ENCODE assay signal across 22 cellular contexts in the genomic region with DNA sequence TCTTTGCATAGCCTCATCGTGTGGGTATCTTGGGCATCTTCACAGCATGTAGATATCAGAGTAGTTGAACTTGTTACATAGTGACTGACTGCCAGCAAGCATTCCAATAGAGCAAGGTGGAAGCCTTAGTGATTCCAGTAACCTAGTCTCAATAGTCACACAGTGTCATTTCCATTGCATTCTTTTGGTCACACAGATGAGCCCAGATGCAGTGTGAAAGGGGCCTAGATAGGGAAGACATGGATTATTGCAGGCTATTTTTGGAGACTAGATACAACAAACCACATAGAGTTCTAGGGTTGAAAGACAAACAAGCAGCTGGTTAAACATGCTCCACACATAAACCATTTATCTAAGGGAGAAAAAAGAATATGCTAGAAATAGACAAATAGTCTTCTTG.
A peak's percentile ranks its signal among the peaks of the same experiment; 100 is the strongest.
DNase-seq lines count a peak whose midpoint lies in the region; ATAC-seq and TF ChIP-seq lines count a peak whose summit lies in the region.
"Had no signal": no experiment of that assay in that cellular context is flagged by ENCODE, and none has a peak within 500 bp of the region (broad histone marks: within the 10 kb centered on the region; RNA-seq: fewer than 3 reads in every experiment).

No MANE protein-coding gene starts in this region.

- H3K9me3 ChIP-seq in Caco-2: no peaks in the 10 kb centered on the region
- H3K9me3 ChIP-seq: Peyer's patch had no signal

- H3K27ac ChIP-seq in mesendoderm (ENCODE audit: low read depth, low read length): no peak overlapping the region
- H3K27ac ChIP-seq: 22Rv1; BLaER1 treated with 17β-estradiol and CSF1 and Interleukin-3, amounts not matched to agents 10 nM and 100 nM; Peyer's patch had no signal

- no peak for ATAC-seq in HG03432 (IDR thresholded peaks at IDR 0.05; ENCODE audit: unreplicated experiment)

- DNase-seq in NCI-H345 (lab: John Stamatoyannopoulos, UW) (peak; percentile 27), NCI-H345 treated with DMSO at 0.1 percent for 48 hours (lab: John Stamatoyannopoulos, UW; ENCODE audit: unreplicated experiment) (no peak), NCI-H526 treated with DMSO at 0.1 percent for 48 hours (lab: John Stamatoyannopoulos, UW) (peak; percentile 81), mesendoderm (peak; percentile 21), Caco-2 (no peak), GM10248 (ENCODE audit: extremely low spot score) (no peak), activated T-cell treated with anti-CD3 and anti-CD28 coated beads for 4 hours (no peak)
- DNase-seq: ACHN; Calu3; CD4-positive, alpha-beta memory T cell; DMS153; GDM1; KBM-7; NCI-H1092; NCI-H1436; NCI-H2029; NCI-H226; NCI-H524 treated with DMSO at 0.1 percent for 48 hours; Peyer's patch had no signal

- POLR2A ChIA-PET in Caco-2 (lab: Charles Lee): no interaction called here
- POLR2A ChIA-PET in GM10248 (lab: Yijun Ruan, JAX): no interaction called here

- H2BK15ac ChIP-seq in mesendoderm (replicated peaks; ENCODE audit: low read depth): no peak overlapping the region

- H2BK5ac ChIP-seq in mesendoderm (ENCODE audit: low read length): no peak overlapping the region

- H3K4me2 ChIP-seq in mesendoderm (ENCODE audit: low read length): no peak overlapping the region
- H3K4me2 ChIP-seq: BLaER1 treated with 17β-estradiol and CSF1 and Interleukin-3, amounts not matched to agents 10 nM and 100 nM had no signal

- H3K27ac Mint-ChIP-seq in Caco-2 (ENCODE audit: unreplicated experiment): no peak overlapping the region
- H3K27ac Mint-ChIP-seq: CD4-positive, alpha-beta memory T cell had no signal

- no peak overlapping the region for H4K5ac ChIP-seq in mesendoderm (ENCODE audit: low read length)

- no peak overlapping the region for H2BK120ac ChIP-seq in mesendoderm (ENCODE audit: low read depth, low read length)

- no CpG with 5 or more reads among the region's 1 CpG for WGBS in mesendoderm (ENCODE audit: extremely low coverage, insufficient coverage, low lambda C conversion rate)

- no peaks in the 10 kb centered on the region for H3K27me3 ChIP-seq in mesendoderm (ENCODE audit: insufficient read depth, low read length, poor library complexity)
- H3K27me3 ChIP-seq in Caco-2 (replicated peaks; ENCODE audit: control insufficient read depth, insufficient read depth, low read length): no peaks in the 10 kb centered on the region
- H3K27me3 ChIP-seq: BLaER1 treated with 17β-estradiol and CSF1 and Interleukin-3, amounts not matched to agents 10 nM and 100 nM; Peyer's patch had no signal

- CTCF ChIA-PET in Caco-2 (lab: Charles Lee) (no interaction called here), GM10248 (lab: Yijun Ruan, JAX) (no interaction called here)

- no peak overlapping the region for H3K9ac ChIP-seq in mesendoderm (ENCODE audit: low read length)
- H3K9ac ChIP-seq: BLaER1 treated with 17β-estradiol and CSF1 and Interleukin-3, amounts not matched to agents 10 nM and 100 nM had no signal

- no peak overlapping the region for H3K18ac ChIP-seq in mesendoderm (ENCODE audit: low read length)

- peaks cover 10% of the 10 kb centered on the region for H3K9me3 Mint-ChIP-seq in Caco-2 (ENCODE audit: unreplicated experiment)

- no TSS peak for BruUV-seq in Caco-2 (replicated peaks; lab: Mats Ljungman, UMichigan)

- H4K8ac ChIP-seq in mesendoderm (ENCODE audit: low read depth, low read length): no peak overlapping the region

- no peaks in the 10 kb centered on the region for H3K4me1 Mint-ChIP-seq in Caco-2 (ENCODE audit: low read depth, unreplicated experiment)
- H3K4me1 Mint-ChIP-seq: CD4-positive, alpha-beta memory T cell had no signal

- no peak overlapping the region for H3K4ac ChIP-seq in mesendoderm (ENCODE audit: low read depth, low read length)

- no peak overlapping the region for H3K23ac ChIP-seq in mesendoderm (ENCODE audit: low read length)

- no peak overlapping the region for H3K4me3 Mint-ChIP-seq in Caco-2 (ENCODE audit: unreplicated experiment)
- H3K4me3 Mint-ChIP-seq: CD4-positive, alpha-beta memory T cell had no signal

- TF ChIP-seq CTCF in Caco-2 (IDR thresholded peaks at IDR 0.05; ENCODE audit: insufficient read depth in 1 of 2, low read depth in 1 of 2, low read length in 1 of 2, severe bottlenecking in 1 of 2, unreplicated experiment in 1 of 2): no peak
- no peak for TF ChIP-seq CTCF in GM10248 (IDR thresholded peaks at IDR 0.05; ENCODE audit: control extremely low read depth, extremely low read depth, low read depth, missing control alignments)

- H3K79me1 ChIP-seq in mesendoderm (ENCODE audit: low read length): no peaks in the 10 kb centered on the region

- no peaks in the 10 kb centered on the region for H3K36me3 Mint-ChIP-seq in Caco-2 (ENCODE audit: insufficient read depth, unreplicated experiment)
- H3K36me3 Mint-ChIP-seq: CD4-positive, alpha-beta memory T cell had no signal

- intact Hi-C loops in Caco-2 (cut with micrococcal nuclease; ENCODE audit: unreplicated experiment): no loop called here

- no peak overlapping the region for H3K4me3 ChIP-seq in mesendoderm (ENCODE audit: low read length)
- H3K4me3 ChIP-seq in Caco-2 (ENCODE audit: low read depth, low read length): no peak overlapping the region
- H3K4me3 ChIP-seq: BLaER1 treated with 17β-estradiol and CSF1 and Interleukin-3, amounts not matched to agents 10 nM and 100 nM; Peyer's patch had no signal

- H3K4me1 ChIP-seq in mesendoderm (ENCODE audit: control insufficient read depth, low read depth, low read length) (no peaks in the 10 kb centered on the region), Caco-2 (no peaks in the 10 kb centered on the region)
- H3K4me1 ChIP-seq: Peyer's patch had no signal

- peaks cover 6% of the 10 kb centered on the region for H3K27me3 Mint-ChIP-seq in Caco-2 (ENCODE audit: insufficient read depth, unreplicated experiment)

- H2AK5ac ChIP-seq in mesendoderm (ENCODE audit: low read length): no peak overlapping the region

- no peak overlapping the region for H3K56ac ChIP-seq in mesendoderm (ENCODE audit: low read length)

- H3K79me2 ChIP-seq in mesendoderm (ENCODE audit: control insufficient read depth, insufficient read depth, low read length): no peaks in the 10 kb centered on the region

- H3K36me3 ChIP-seq in mesendoderm (ENCODE audit: control insufficient read depth, insufficient read depth, low read length) (no peaks in the 10 kb centered on the region), Caco-2 (ENCODE audit: control insufficient read depth, insufficient read depth, low read length) (no peaks in the 10 kb centered on the region)
- H3K36me3 ChIP-seq: BLaER1 treated with 17β-estradiol and CSF1 and Interleukin-3, amounts not matched to agents 10 nM and 100 nM; Peyer's patch had no signal

Comparison
In these comparisons a context has a peak if more than half of its experiments do, and no peak if none do; other contexts are left out.
1. DNase-seq: peak in NCI-H345 (single experiment), NCI-H526 treated with DMSO at 0.1 percent for 48 hours (single experiment) and mesendoderm (single experiment); none in NCI-H345 treated with DMSO at 0.1 percent for 48 hours (single experiment), Caco-2 (0 of 2), GM10248 (single experiment) and activated T-cell treated with anti-CD3 and anti-CD28 coated beads for 4 hours (single experiment).